Comparison of ENCODE assay signal across 2 cellular contexts in the genomic region with DNA sequence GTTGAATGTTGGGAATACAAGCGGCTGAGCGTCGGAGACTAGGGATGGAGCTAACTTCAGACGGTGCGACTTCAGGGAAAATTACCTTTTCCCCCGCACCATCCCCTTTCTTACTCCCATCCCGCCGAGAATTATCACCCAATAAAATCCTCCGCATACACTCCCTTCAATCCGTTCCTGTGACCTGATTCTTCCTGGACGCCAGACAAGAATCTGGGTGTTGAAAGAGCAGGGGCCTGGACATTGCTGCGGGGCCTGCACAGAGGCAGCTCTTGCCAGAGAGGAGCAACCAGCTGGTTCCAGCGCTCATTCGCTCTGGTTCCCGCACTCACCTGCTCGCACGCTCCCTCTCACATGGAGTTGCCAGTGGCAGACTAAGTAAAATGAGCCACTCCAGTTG.
TF ChIP-seq lines count a peak whose summit lies in the region.

No MANE protein-coding gene starts in this region.

TF ChIP-seq in GM23338, 12 proteins besides CTCF, POLR2A, EP300 and RAD21 (continues in another document):
- TF ChIP-seq STAT1 (IDR thresholded peaks at IDR 0.05; ENCODE audit: unreplicated experiment) (no peak), NANOG (IDR thresholded peaks at IDR 0.05; ENCODE audit: borderline replicate concordance) (no peak), ZNF331 (CRISPR knock-in tag; IDR thresholded peaks at IDR 0.05; ENCODE audit: low read depth) (no peak), ZNF114 (CRISPR knock-in tag; IDR thresholded peaks at IDR 0.05) (no peak), JUNB (IDR thresholded peaks at IDR 0.05; ENCODE audit: unreplicated experiment) (no peak), CREB1 (CRISPR knock-in tag; IDR thresholded peaks at IDR 0.05; ENCODE audit: low read depth) (no peak), POLR2AphosphoS5 (IDR thresholded peaks at IDR 0.05; ENCODE audit: low read depth) (no peak)
- TF ChIP-seq, protein P1, sequence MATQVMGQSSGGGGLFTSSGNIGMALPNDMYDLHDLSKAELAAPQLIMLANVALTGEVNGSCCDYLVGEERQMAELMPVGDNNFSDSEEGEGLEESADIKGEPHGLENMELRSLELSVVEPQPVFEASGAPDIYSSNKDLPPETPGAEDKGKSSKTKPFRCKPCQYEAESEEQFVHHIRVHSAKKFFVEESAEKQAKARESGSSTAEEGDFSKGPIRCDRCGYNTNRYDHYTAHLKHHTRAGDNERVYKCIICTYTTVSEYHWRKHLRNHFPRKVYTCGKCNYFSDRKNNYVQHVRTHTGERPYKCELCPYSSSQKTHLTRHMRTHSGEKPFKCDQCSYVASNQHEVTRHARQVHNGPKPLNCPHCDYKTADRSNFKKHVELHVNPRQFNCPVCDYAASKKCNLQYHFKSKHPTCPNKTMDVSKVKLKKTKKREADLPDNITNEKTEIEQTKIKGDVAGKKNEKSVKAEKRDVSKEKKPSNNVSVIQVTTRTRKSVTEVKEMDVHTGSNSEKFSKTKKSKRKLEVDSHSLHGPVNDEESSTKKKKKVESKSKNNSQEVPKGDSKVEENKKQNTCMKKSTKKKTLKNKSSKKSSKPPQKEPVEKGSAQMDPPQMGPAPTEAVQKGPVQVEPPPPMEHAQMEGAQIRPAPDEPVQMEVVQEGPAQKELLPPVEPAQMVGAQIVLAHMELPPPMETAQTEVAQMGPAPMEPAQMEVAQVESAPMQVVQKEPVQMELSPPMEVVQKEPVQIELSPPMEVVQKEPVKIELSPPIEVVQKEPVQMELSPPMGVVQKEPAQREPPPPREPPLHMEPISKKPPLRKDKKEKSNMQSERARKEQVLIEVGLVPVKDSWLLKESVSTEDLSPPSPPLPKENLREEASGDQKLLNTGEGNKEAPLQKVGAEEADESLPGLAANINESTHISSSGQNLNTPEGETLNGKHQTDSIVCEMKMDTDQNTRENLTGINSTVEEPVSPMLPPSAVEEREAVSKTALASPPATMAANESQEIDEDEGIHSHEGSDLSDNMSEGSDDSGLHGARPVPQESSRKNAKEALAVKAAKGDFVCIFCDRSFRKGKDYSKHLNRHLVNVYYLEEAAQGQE (IDR thresholded peaks at IDR 0.05; ENCODE audit: unreplicated experiment), result no peak
- TF ChIP-seq, protein P2, sequence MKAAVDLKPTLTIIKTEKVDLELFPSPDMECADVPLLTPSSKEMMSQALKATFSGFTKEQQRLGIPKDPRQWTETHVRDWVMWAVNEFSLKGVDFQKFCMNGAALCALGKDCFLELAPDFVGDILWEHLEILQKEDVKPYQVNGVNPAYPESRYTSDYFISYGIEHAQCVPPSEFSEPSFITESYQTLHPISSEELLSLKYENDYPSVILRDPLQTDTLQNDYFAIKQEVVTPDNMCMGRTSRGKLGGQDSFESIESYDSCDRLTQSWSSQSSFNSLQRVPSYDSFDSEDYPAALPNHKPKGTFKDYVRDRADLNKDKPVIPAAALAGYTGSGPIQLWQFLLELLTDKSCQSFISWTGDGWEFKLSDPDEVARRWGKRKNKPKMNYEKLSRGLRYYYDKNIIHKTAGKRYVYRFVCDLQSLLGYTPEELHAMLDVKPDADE (IDR thresholded peaks at IDR 0.05), result no peak
- TF ChIP-seq, protein P3, sequence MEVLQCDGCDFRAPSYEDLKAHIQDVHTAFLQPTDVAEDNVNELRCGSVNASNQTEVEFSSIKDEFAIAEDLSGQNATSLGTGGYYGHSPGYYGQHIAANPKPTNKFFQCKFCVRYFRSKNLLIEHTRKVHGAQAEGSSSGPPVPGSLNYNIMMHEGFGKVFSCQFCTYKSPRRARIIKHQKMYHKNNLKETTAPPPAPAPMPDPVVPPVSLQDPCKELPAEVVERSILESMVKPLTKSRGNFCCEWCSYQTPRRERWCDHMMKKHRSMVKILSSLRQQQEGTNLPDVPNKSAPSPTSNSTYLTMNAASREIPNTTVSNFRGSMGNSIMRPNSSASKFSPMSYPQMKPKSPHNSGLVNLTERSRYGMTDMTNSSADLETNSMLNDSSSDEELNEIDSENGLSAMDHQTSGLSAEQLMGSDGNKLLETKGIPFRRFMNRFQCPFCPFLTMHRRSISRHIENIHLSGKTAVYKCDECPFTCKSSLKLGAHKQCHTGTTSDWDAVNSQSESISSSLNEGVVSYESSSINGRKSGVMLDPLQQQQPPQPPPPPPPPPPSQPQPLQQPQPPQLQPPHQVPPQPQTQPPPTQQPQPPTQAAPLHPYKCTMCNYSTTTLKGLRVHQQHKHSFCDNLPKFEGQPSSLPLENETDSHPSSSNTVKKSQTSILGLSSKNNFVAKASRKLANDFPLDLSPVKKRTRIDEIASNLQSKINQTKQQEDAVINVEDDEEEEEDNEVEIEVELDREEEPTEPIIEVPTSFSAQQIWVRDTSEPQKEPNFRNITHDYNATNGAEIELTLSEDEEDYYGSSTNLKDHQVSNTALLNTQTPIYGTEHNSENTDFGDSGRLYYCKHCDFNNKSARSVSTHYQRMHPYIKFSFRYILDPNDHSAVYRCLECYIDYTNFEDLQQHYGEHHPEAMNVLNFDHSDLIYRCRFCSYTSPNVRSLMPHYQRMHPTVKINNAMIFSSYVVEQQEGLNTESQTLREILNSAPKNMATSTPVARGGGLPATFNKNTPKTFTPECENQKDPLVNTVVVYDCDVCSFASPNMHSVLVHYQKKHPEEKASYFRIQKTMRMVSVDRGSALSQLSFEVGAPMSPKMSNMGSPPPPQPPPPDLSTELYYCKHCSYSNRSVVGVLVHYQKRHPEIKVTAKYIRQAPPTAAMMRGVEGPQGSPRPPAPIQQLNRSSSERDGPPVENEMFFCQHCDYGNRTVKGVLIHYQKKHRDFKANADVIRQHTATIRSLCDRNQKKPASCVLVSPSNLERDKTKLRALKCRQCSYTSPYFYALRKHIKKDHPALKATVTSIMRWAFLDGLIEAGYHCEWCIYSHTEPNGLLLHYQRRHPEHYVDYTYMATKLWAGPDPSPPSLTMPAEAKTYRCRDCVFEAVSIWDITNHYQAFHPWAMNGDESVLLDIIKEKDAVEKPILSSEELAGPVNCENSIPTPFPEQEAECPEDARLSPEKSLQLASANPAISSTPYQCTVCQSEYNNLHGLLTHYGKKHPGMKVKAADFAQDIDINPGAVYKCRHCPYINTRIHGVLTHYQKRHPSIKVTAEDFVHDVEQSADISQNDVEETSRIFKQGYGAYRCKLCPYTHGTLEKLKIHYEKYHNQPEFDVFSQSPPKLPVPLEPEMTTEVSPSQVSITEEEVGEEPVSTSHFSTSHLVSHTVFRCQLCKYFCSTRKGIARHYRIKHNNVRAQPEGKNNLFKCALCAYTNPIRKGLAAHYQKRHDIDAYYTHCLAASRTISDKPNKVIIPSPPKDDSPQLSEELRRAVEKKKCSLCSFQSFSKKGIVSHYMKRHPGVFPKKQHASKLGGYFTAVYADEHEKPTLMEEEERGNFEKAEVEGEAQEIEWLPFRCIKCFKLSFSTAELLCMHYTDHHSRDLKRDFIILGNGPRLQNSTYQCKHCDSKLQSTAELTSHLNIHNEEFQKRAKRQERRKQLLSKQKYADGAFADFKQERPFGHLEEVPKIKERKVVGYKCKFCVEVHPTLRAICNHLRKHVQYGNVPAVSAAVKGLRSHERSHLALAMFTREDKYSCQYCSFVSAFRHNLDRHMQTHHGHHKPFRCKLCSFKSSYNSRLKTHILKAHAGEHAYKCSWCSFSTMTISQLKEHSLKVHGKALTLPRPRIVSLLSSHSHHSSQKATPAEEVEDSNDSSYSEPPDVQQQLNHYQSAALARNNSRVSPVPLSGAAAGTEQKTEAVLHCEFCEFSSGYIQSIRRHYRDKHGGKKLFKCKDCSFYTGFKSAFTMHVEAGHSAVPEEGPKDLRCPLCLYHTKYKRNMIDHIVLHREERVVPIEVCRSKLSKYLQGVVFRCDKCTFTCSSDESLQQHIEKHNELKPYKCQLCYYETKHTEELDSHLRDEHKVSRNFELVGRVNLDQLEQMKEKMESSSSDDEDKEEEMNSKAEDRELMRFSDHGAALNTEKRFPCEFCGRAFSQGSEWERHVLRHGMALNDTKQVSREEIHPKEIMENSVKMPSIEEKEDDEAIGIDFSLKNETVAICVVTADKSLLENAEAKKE (CRISPR knock-in tag; IDR thresholded peaks at IDR 0.05), result no peak

TF ChIP-seq in H1, 55 proteins besides CTCF, POLR2A, EP300 and RAD21:
- TF ChIP-seq ASH2L (IDR thresholded peaks at IDR 0.05; ENCODE audit: low read length) (peak; percentile 87), RBBP5 (IDR thresholded peaks at IDR 0.05; ENCODE audit: borderline replicate concordance, low read depth, low read length) (peak; percentile 58; the same call in 1 of the 2 replicates), CTBP2 (IDR thresholded peaks at IDR 0.05; ENCODE audit: borderline replicate concordance, insufficient read depth, insufficient read length, low read length) (peak; percentile 49), SP1 (IDR thresholded peaks at IDR 0.05; ENCODE audit: low read depth, low read length) (no peak)
- TF ChIP-seq, protein P4, sequence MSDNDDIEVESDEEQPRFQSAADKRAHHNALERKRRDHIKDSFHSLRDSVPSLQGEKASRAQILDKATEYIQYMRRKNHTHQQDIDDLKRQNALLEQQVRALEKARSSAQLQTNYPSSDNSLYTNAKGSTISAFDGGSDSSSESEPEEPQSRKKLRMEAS (IDR thresholded peaks at IDR 0.05), result 0 out of 2 replicates have a peak, but pooled peaks have one; percentile 36
